8 cellular contexts compared by ENCODE assay signal in genomic region chrX:103356897-103357296, GRCh38.
DNase-seq lines count a peak whose midpoint lies in the region; ATAC-seq and TF ChIP-seq lines count a peak whose summit lies in the region.

No MANE protein-coding gene starts in this region.

- H3K36me3 ChIP-seq in WERI-Rb-1: no peaks in the 10 kb centered on the region
- H3K36me3 ChIP-seq in parathyroid adenoma (ENCODE audit: control insufficient read depth, insufficient read depth, low read length): no peaks in the 10 kb centered on the region

- H3K4me3 ChIP-seq in WERI-Rb-1 (ENCODE audit: low read depth, low read length): peak overlapping the region; percentile 68
- H3K4me3 ChIP-seq in foreskin fibroblast (ENCODE audit: low read depth in 1 of 2, low read length in 2 of 2): peak overlapping the region; percentile 89 to 93
- H3K4me3 ChIP-seq in parathyroid adenoma (ENCODE audit: low read depth, low read length): peak overlapping the region; percentile 75

- H3K4me2 ChIP-seq in parathyroid adenoma (ENCODE audit: low read length): peak overlapping the region; percentile 77

- H3K27ac ChIP-seq in WERI-Rb-1 (peak overlapping the region; percentile 41; the same call in 1 of the 2 replicates), parathyroid adenoma (peak overlapping the region; percentile 92)

- no peak for TF ChIP-seq CTCF in WERI-Rb-1 (IDR thresholded peaks at IDR 0.05; ENCODE audit: low read depth, low read length)
- no peak for TF ChIP-seq CTCF in foreskin fibroblast (IDR thresholded peaks at IDR 0.05; ENCODE audit: low read depth, low read length)
- no peak for TF ChIP-seq CTCF in parathyroid adenoma (IDR thresholded peaks at IDR 0.05)

- no peaks in the 10 kb centered on the region for H3K79me2 ChIP-seq in parathyroid adenoma

- H3K27me3 ChIP-seq in WERI-Rb-1 (ENCODE audit: insufficient read depth, low read depth, severe bottlenecking) (peaks cover 7% of the 10 kb centered on the region), parathyroid adenoma (ENCODE audit: control insufficient read depth, insufficient read depth, low read length) (no peaks in the 10 kb centered on the region)

- H3K9ac ChIP-seq in parathyroid adenoma: peak overlapping the region; percentile 14

- peak; percentile 25 for DNase-seq in NCI-H2227 (lab: John Stamatoyannopoulos, UW; ENCODE audit: unreplicated experiment)
- no peak for DNase-seq in NCI-H2227 treated with DMSO at 0.1 percent for 48 hours (lab: John Stamatoyannopoulos, UW)
- no peak for DNase-seq in WERI-Rb-1
- DNase-seq in foreskin fibroblast: peak in 1 of 2 donors; percentile 30

- H2AFZ ChIP-seq in parathyroid adenoma: peak overlapping the region; percentile 88

- H3K4me1 ChIP-seq in parathyroid adenoma: peaks cover 2% of the 10 kb centered on the region

- no peak for ATAC-seq in GM18873 (IDR thresholded peaks at IDR 0.05; ENCODE audit: low FRiP score, unreplicated experiment)
- ATAC-seq in HG02759 (IDR thresholded peaks at IDR 0.05; ENCODE audit: unreplicated experiment): no peak
- ATAC-seq in HG02970 (IDR thresholded peaks at IDR 0.05; ENCODE audit: low FRiP score, unreplicated experiment): no peak

- H3K9me3 ChIP-seq in WERI-Rb-1 (ENCODE audit: severe bottlenecking): no peaks in the 10 kb centered on the region
- H3K9me3 ChIP-seq in parathyroid adenoma (ENCODE audit: control insufficient read depth, low read length): no peaks in the 10 kb centered on the region
